In genomic region chr16:87146676-87147075, GRCh38 we compare ENCODE assay signal across 17 cellular contexts.
A peak's percentile ranks its signal among the peaks of the same experiment; 100 is the strongest.
DNase-seq lines count a peak whose midpoint lies in the region; ATAC-seq and TF ChIP-seq lines count a peak whose summit lies in the region.
"Had no signal": no experiment of that assay in that cellular context is flagged by ENCODE, and none has a peak within 500 bp of the region (broad histone marks: within the 10 kb centered on the region; RNA-seq: fewer than 3 reads in every experiment).

No MANE protein-coding gene starts in this region.

- ATAC-seq in Right ventricle myocardium superior (ENCODE audit: poor library complexity) (no peak), GM18858 (IDR thresholded peaks at IDR 0.05; ENCODE audit: unreplicated experiment) (no peak)
- ATAC-seq: GM23338, HCT116 had no signal

- TF ChIP-seq CTCF in cardiac muscle cell (IDR thresholded peaks at IDR 0.05; ENCODE audit: low read depth, low read length) (no peak), spleen (IDR thresholded peaks at IDR 0.05 in 8 of 11, conservative IDR thresholded peaks at IDR 0.05 in 3 of 11) (no peak)

- no peak overlapping the region for H2BK120ac ChIP-seq in mesenchymal stem cell (ENCODE audit: low read depth, low read length)

- H3K4me3 ChIP-seq in cardiac muscle cell (no peak overlapping the region), mesenchymal stem cell (ENCODE audit: insufficient read depth in 1 of 2, low read depth in 1 of 2, low read length in 2 of 2) (no peak overlapping the region), spleen (no peak overlapping the region)
- H3K4me3 ChIP-seq: GM23338 had no signal

- H3K14ac ChIP-seq in mesenchymal stem cell (ENCODE audit: low read length in 2 of 2): no peak overlapping the region

- no peak overlapping the region for H4K8ac ChIP-seq in mesenchymal stem cell (ENCODE audit: low read length)

- no peaks in the 10 kb centered on the region for H3K27me3 ChIP-seq in cardiac muscle cell
- peaks cover 0 to 4% of the 10 kb centered on the region in 2 experiments for H3K27me3 ChIP-seq in mesenchymal stem cell (ENCODE audit: control insufficient read depth in 1 of 2, insufficient read depth in 1 of 2, low read length in 2 of 2)
- H3K27me3 ChIP-seq in spleen (replicated peaks in 1 of 7): no peaks in the 10 kb centered on the region
- H3K27me3 ChIP-seq: BE2C had no signal

- no peak for TF ChIP-seq POLR2A in spleen (IDR thresholded peaks at IDR 0.05)

- no peaks in the 10 kb centered on the region for H3K36me3 ChIP-seq in cardiac muscle cell
- no peaks in the 10 kb centered on the region for H3K36me3 ChIP-seq in mesenchymal stem cell (ENCODE audit: control insufficient read depth in 1 of 2, insufficient read depth in 2 of 2, low read depth in 1 of 2, low read length in 2 of 2)
- no peaks in the 10 kb centered on the region for H3K36me3 ChIP-seq in spleen
- H3K36me3 ChIP-seq: BE2C had no signal

- intact Hi-C loops in Right ventricle myocardium superior (cut with DNase I) (no loop called here), spleen (cut with DNase I; ENCODE audit: low total_unique reads) (no loop called here)

- H2AK5ac ChIP-seq in mesenchymal stem cell (ENCODE audit: low read length, severe bottlenecking): peak overlapping the region; percentile 15

- H3K27ac ChIP-seq in cardiac muscle cell: peak overlapping the region; percentile 38
- H3K27ac ChIP-seq in mesenchymal stem cell (ENCODE audit: low read length, poor library complexity, severe bottlenecking): no peak overlapping the region
- no peak overlapping the region for H3K27ac ChIP-seq in spleen
- H3K27ac ChIP-seq: HL-60 had no signal

- no peak overlapping the region for H3K9ac ChIP-seq in mesenchymal stem cell (ENCODE audit: low read length)

- no peaks in the 10 kb centered on the region for H3K9me3 ChIP-seq in cardiac muscle cell (ENCODE audit: low read depth)
- peaks cover 4% of the 10 kb centered on the region for H3K9me3 ChIP-seq in mesenchymal stem cell (ENCODE audit: control insufficient read depth, low read length)
- peaks cover 0 to 22% (median 14%) of the 10 kb centered on the region in 8 donors for H3K9me3 ChIP-seq in spleen
- H3K9me3 ChIP-seq: BE2C had no signal

- 73% methylated on average over 5 of the region's 5 CpGs for WGBS in mesenchymal stem cell
- WGBS in spleen, 5 donors: 85 to 96% (median 90%) methylated on average over 5 of the region's 5 CpGs

- H3K18ac ChIP-seq in mesenchymal stem cell (ENCODE audit: low read depth in 1 of 2, low read length in 2 of 2): no peak overlapping the region

- DNase-seq in cardiac muscle cell (ENCODE audit: low read depth in 1 of 2, low spot score in 1 of 2) (peak in 1 of 2 donors; percentile 71), Right ventricle myocardium superior (no peak), mesenchymal stem cell (no peak), spleen (peak; percentile 35)
- no peak for DNase-seq in activated CD8-positive, alpha-beta memory T cell treated with anti-CD3 and anti-CD28 coated beads, Interleukin-2, amount 50 U/mL, for 48 hours
- DNase-seq: ACHN; BE2C; C1 segment of cervical spinal cord; CD4-positive, CD25-positive, alpha-beta regulatory T cell; CD8-positive, alpha-beta memory T cell; COR-L47; GDM1; HFFc6 had no signal

- no peak overlapping the region for H2BK12ac ChIP-seq in mesenchymal stem cell (ENCODE audit: low read length in 2 of 2)

- H3K79me1 ChIP-seq in mesenchymal stem cell (replicated peaks; ENCODE audit: low read length, poor library complexity, severe bottlenecking): no peaks in the 10 kb centered on the region

- H2BK5ac ChIP-seq in mesenchymal stem cell (ENCODE audit: low read depth, low read length, poor library complexity, severe bottlenecking): no peak overlapping the region

- no peak overlapping the region for H3K4ac ChIP-seq in mesenchymal stem cell (ENCODE audit: low read depth in 1 of 2, low read length in 2 of 2)

- H4K91ac ChIP-seq in mesenchymal stem cell (ENCODE audit: low read length): no peak overlapping the region

- no peak overlapping the region for H2BK15ac ChIP-seq in mesenchymal stem cell (ENCODE audit: low read depth, poor library complexity, severe bottlenecking)

- H3K4me1 ChIP-seq in cardiac muscle cell (ENCODE audit: low read depth) (no peaks in the 10 kb centered on the region), mesenchymal stem cell (ENCODE audit: control insufficient read depth, insufficient read depth, low read depth, low read length) (peaks cover 27% of the 10 kb centered on the region), spleen (no peaks in the 10 kb centered on the region)
- H3K4me1 ChIP-seq: BE2C had no signal

- no peak overlapping the region for H3K23ac ChIP-seq in mesenchymal stem cell (ENCODE audit: low read length in 2 of 2)

- no peak overlapping the region for H3K4me2 ChIP-seq in mesenchymal stem cell (ENCODE audit: low read length, poor library complexity, severe bottlenecking)
- H3K4me2 ChIP-seq: GM23338 had no signal

- no peak overlapping the region for H2AFZ ChIP-seq in mesenchymal stem cell (ENCODE audit: low read depth, low read length)
- H2AFZ ChIP-seq: GM23338 had no signal
